ENCODE assay signal across 8 cellular contexts in genomic region chr19:54448037-54448773, GRCh38. TPM values are rescaled to one million over a fixed set of nuclear protein-coding genes. Genes with fewer than 3 reads are reported as not detected.
DNase-seq lines count a peak whose midpoint lies in the region; FAIRE-seq and TF ChIP-seq lines count a peak whose summit lies in the region.

No MANE protein-coding gene starts in this region.

- in situ Hi-C loops in GM13977 (cut with MboI; ENCODE audit: low pct_unique_long_range_greater_than_20kb, low sequenced_read_pairs, unreplicated experiment), result no loop called here

- no peak for TF ChIP-seq EP300 in stomach (IDR thresholded peaks at IDR 0.05)

- CTCF ChIA-PET in activated CD4-positive, alpha-beta memory T cell treated with anti-CD3 and anti-CD28 coated beads for 36 hours (lab: Charles Lee), result interaction anchor here (0.7 to 2.2 kb wide), 5 partner anchors 9 to 60 kb away, joined by 3 to 14 read pairs (median 3); no protein-coding TSS in a partner anchor

- intact Hi-C loops in activated CD4-positive, alpha-beta memory T cell treated with anti-CD3 and anti-CD28 coated beads for 36 hours (cut with micrococcal nuclease), result loop anchor here (5.0 to 10.0 kb wide), 3 partner anchors 291 to 1207 kb away; partner anchors contain the start of genes LENG1, PRPF31, TFPT and U2AF2
- intact Hi-C loops in stomach (cut with DNase I; ENCODE audit: low total_unique reads), result no loop called here

- H3K4me2 ChIP-seq in MM.1S (ENCODE audit: low read depth, low read length), result peak overlapping the region; percentile 91

- peaks cover 42% of the 10 kb centered on the region for H3K4me1 Mint-ChIP-seq in activated CD4-positive, alpha-beta memory T cell treated with anti-CD3 and anti-CD28 coated beads for 36 hours (ENCODE audit: low read depth)
- peaks cover 33% of the 10 kb centered on the region for H3K4me1 Mint-ChIP-seq in mesothelial cell of epicardium

- peak overlapping the region; percentile 77 for H2AFZ ChIP-seq in MM.1S (ENCODE audit: low read length)

- H4K20me1 ChIP-seq in MM.1S (ENCODE audit: insufficient read depth, low read length), result peaks cover 19% of the 10 kb centered on the region

- WGBS in stomach, 5 donors, result 0 to 1% (median 1%) methylated on average over 34 of the region's 34 CpGs

- peaks cover 2% of the 10 kb centered on the region for H3K27me3 Mint-ChIP-seq in activated CD4-positive, alpha-beta memory T cell treated with anti-CD3 and anti-CD28 coated beads for 36 hours
- no peaks in the 10 kb centered on the region for H3K27me3 Mint-ChIP-seq in mesothelial cell of epicardium (ENCODE audit: low read depth)

- H3K9me3 ChIP-seq in MM.1S (replicated peaks; ENCODE audit: insufficient read depth, low read length) (no peaks in the 10 kb centered on the region), stomach (no peaks in the 10 kb centered on the region)

- peak overlapping the region; percentile 90 for H3K9ac ChIP-seq in MM.1S (ENCODE audit: low read length)

- POLR2A ChIA-PET in activated CD4-positive, alpha-beta memory T cell treated with anti-CD3 and anti-CD28 coated beads for 36 hours (lab: Charles Lee), result interaction anchor here (0.5 to 4.0 kb wide), 12 partner anchors 9 to 891 kb away, joined by 3 to 31 read pairs (median 4); partner anchors contain the start of genes KMT5C, LENG9, MBOAT7 and PPP6R1

- no peak for TF ChIP-seq CTCF in MM.1S (IDR thresholded peaks at IDR 0.05; ENCODE audit: low read length)
- TF ChIP-seq CTCF in epithelial cell of esophagus (IDR thresholded peaks at IDR 0.05; ENCODE audit: insufficient read depth, low read depth, low read length, missing control alignments), result peak; percentile 1
- TF ChIP-seq CTCF in mesothelial cell of epicardium (IDR thresholded peaks at IDR 0.05; ENCODE audit: unreplicated experiment), result no peak
- peak in 1 of 7 experiments; percentile 6 for TF ChIP-seq CTCF in stomach (IDR thresholded peaks at IDR 0.05)
- no peak for TF ChIP-seq CTCF in GM13977 (IDR thresholded peaks at IDR 0.05; ENCODE audit: extremely low read depth, insufficient read depth, missing control alignments)

- H3K4me3 Mint-ChIP-seq in activated CD4-positive, alpha-beta memory T cell treated with anti-CD3 and anti-CD28 coated beads for 36 hours, result peak overlapping the region; percentile 99
- peak overlapping the region; percentile 97 for H3K4me3 Mint-ChIP-seq in mesothelial cell of epicardium

- DNase-seq in A172 (ENCODE audit: low spot score), result peak; percentile 60
- DNase-seq in GM12892 (ENCODE audit: insufficient read length), result no peak
- DNase-seq in MM.1S, result peak; percentile 24
- DNase-seq in activated CD4-positive, alpha-beta memory T cell treated with anti-CD3 and anti-CD28 coated beads for 36 hours, result peak; percentile 64
- DNase-seq in epithelial cell of esophagus (ENCODE audit: low read depth), result peak; percentile 72
- DNase-seq in mesothelial cell of epicardium (ENCODE audit: low spot score in 2 of 2, unreplicated experiment in 2 of 2), result no peak
- no peak for DNase-seq in stomach
- DNase-seq in GM13977 (ENCODE audit: low spot score), result no peak

- FAIRE-seq in GM12892 (lab: Jason Lieb, UNC), result peak; percentile 58

- peaks cover 46% of the 10 kb centered on the region for H3K36me3 Mint-ChIP-seq in activated CD4-positive, alpha-beta memory T cell treated with anti-CD3 and anti-CD28 coated beads for 36 hours
- peaks cover 9% of the 10 kb centered on the region for H3K36me3 Mint-ChIP-seq in mesothelial cell of epicardium

- no peaks in the 10 kb centered on the region for H3K9me2 ChIP-seq in MM.1S (replicated peaks; ENCODE audit: insufficient read depth, low read length)

- H3K27me3 ChIP-seq in MM.1S (replicated peaks; ENCODE audit: insufficient read depth, low read length) (no peaks in the 10 kb centered on the region), stomach (no peaks in the 10 kb centered on the region)

- H3K9me3 Mint-ChIP-seq in activated CD4-positive, alpha-beta memory T cell treated with anti-CD3 and anti-CD28 coated beads for 36 hours, result no peaks in the 10 kb centered on the region
- H3K9me3 Mint-ChIP-seq in mesothelial cell of epicardium, result no peaks in the 10 kb centered on the region

- H3K4me1 ChIP-seq in MM.1S (ENCODE audit: low read length) (peaks cover 8% of the 10 kb centered on the region; the same call in 1 of the 2 replicates), stomach (peaks cover 43 to 70% (median 58%) of the 10 kb centered on the region in 4 donors)

- H3K27ac ChIP-seq in MM.1S (ENCODE audit: low read length) (peak overlapping the region; percentile 88; the same call in 1 of the 2 replicates), stomach (peak overlapping the region; percentile 94 to 99 (median 98))

- H3K27ac Mint-ChIP-seq in activated CD4-positive, alpha-beta memory T cell treated with anti-CD3 and anti-CD28 coated beads for 36 hours, result peak overlapping the region; percentile 99
- H3K27ac Mint-ChIP-seq in mesothelial cell of epicardium, result peak overlapping the region; percentile 100

- TF ChIP-seq POLR2A in GM12892 (IDR thresholded peaks at IDR 0.05; ENCODE audit: low read depth, low read length), result no peak
- no peak for TF ChIP-seq POLR2A in stomach (IDR thresholded peaks at IDR 0.05)

- H3K36me3 ChIP-seq in MM.1S (replicated peaks; ENCODE audit: insufficient read depth, low read length) (peaks cover 8% of the 10 kb centered on the region; the same call in 1 of the 2 replicates), stomach (peaks cover 19 to 58% (median 54%) of the 10 kb centered on the region in 4 donors)

- H3F3A ChIP-seq in MM.1S (ENCODE audit: insufficient read depth, low read length), result no peaks in the 10 kb centered on the region

- peaks cover 62% of the 10 kb centered on the region for H3K79me2 ChIP-seq in MM.1S (ENCODE audit: low read length)

- H3K4me3 ChIP-seq in MM.1S (ENCODE audit: low read length), result peak overlapping the region; percentile 92
- H3K4me3 ChIP-seq in epithelial cell of esophagus (ENCODE audit: low read length), result peak overlapping the region; percentile 98
- H3K4me3 ChIP-seq in stomach, result peak overlapping the region; percentile 73 to 95 (median 90)

RNA-seq across cellular contexts. Expression of gene LENG8, which starts 0.8 kb away (rescaled TPM):
- 13.6 and 14.8 TPM in 2 replicates for total RNA-seq in A172 (2014; rRNA removed; shearing (Covaris generic))
- polyA plus RNA-seq in GM12892 (2012; ENCODE audit: missing spikeins), result 60.4 TPM
- total RNA-seq in activated CD4-positive, alpha-beta memory T cell treated with anti-CD3 and anti-CD28 coated beads for 36 hours, result 100 to 1,000 TPM; 163 to 176 TPM
- total RNA-seq in mesothelial cell of epicardium (296 to 312 TPM (median 307 TPM) in 3 replicates), stomach (100 to 1,000 TPM in 4 of 5 donors, 10 to 100 TPM in 1; 61.3 to 464 (median 222) TPM)
- 10 to 100 TPM; 37.4 to 99.0 (median 89.0) TPM for polyA plus RNA-seq in stomach

RNA-seq across cellular contexts. Expression of gene LENG9, which starts 15.4 kb away (rescaled TPM):
- not detected in 2 replicates for total RNA-seq in A172 (2014; rRNA removed; shearing (Covaris generic))
- polyA plus RNA-seq in GM12892 (2012; ENCODE audit: missing spikeins), result 0.98 TPM
- total RNA-seq in activated CD4-positive, alpha-beta memory T cell treated with anti-CD3 and anti-CD28 coated beads for 36 hours, result 1 to 10 TPM; 5.3 to 5.6 TPM
- total RNA-seq in mesothelial cell of epicardium (5.5 to 6.8 TPM (median 5.8 TPM) in 3 replicates), stomach (10 to 100 TPM in 2 of 5 donors, 1 to 10 TPM in 3; 1.3 to 14.5 (median 3.5) TPM)
- 1 to 10 TPM; 6.9 to 7.8 (median 7.3) TPM for polyA plus RNA-seq in stomach

RNA-seq across cellular contexts. Expression of gene CDC42EP5, which starts 24.9 kb away (rescaled TPM):
- 17.2 and 19.1 TPM in 2 replicates for total RNA-seq in A172 (2014; rRNA removed; shearing (Covaris generic))
- 2.4 TPM for polyA plus RNA-seq in GM12892 (2012; ENCODE audit: missing spikeins)
- total RNA-seq in activated CD4-positive, alpha-beta memory T cell treated with anti-CD3 and anti-CD28 coated beads for 36 hours, result not detected
- 114 to 126 TPM (median 115 TPM) in 3 replicates for total RNA-seq in mesothelial cell of epicardium
- 100 to 1,000 TPM in 1 of 5 donors, 10 to 100 TPM in 2, under 1 TPM in 1, not detected in 1; 0.89 to 699 (median 32.8) TPM for total RNA-seq in stomach
- 10 to 100 TPM; 24.8 to 48.6 (median 28.3) TPM for polyA plus RNA-seq in stomach

RNA-seq across cellular contexts. Expression of gene TTYH1, which starts 32.9 kb away (rescaled TPM):
- total RNA-seq in A172 (2014; rRNA removed; shearing (Covaris generic)), result not detected in 2 replicates
- polyA plus RNA-seq in GM12892 (2012; ENCODE audit: missing spikeins), result 1.5 TPM
- not detected for total RNA-seq in activated CD4-positive, alpha-beta memory T cell treated with anti-CD3 and anti-CD28 coated beads for 36 hours
- 4.2 to 6.0 TPM (median 5.2 TPM) in 3 replicates for total RNA-seq in mesothelial cell of epicardium
- 10 to 100 TPM in 1 of 5 donors, 1 to 10 TPM in 2, not detected in 2; 2.3 to 12.9 (median 7.0) TPM for total RNA-seq in stomach
- polyA plus RNA-seq in stomach, result 1 to 10 TPM in 1 of 3 donors, under 1 TPM in 1, not detected in 1; 0.12 to 1.4 TPM

RNA-seq across cellular contexts. Expression of gene LAIR2, which starts 54.4 kb away (rescaled TPM):
- total RNA-seq in A172 (2014; rRNA removed; shearing (Covaris generic)), result not detected in 2 replicates
- not detected for polyA plus RNA-seq in GM12892 (2012; ENCODE audit: missing spikeins)
- not detected for total RNA-seq in activated CD4-positive, alpha-beta memory T cell treated with anti-CD3 and anti-CD28 coated beads for 36 hours
- total RNA-seq in mesothelial cell of epicardium (not detected in 3 replicates), stomach (not detected)
- polyA plus RNA-seq in stomach, result under 1 TPM in 1 of 3 donors, not detected in 2; 0.30 TPM

Comparison
In these comparisons a context has a peak if more than half of its experiments do, and no peak if none do; other contexts are left out.
1. DNase-seq: peak in A172 (single experiment), MM.1S (single experiment), activated CD4-positive, alpha-beta memory T cell treated with anti-CD3 and anti-CD28 coated beads for 36 hours (single experiment) and epithelial cell of esophagus (single experiment); none in GM12892 (single experiment), mesothelial cell of epicardium (0 of 2), stomach (single experiment) and GM13977 (single experiment).
2. Peak in every context shown above with its lines, with median percentiles within 50 percentile points of each other: H3K4me3 ChIP-seq.